In genomic region chr19:42440357-42441046, GRCh38 we compare ENCODE assay signal across 1 cellular context.
TF ChIP-seq lines count a peak whose summit lies in the region.

No MANE protein-coding gene starts in this region.

TF ChIP-seq in K562, 482 proteins besides CTCF, POLR2A, EP300 and RAD21 (continued from another document):
- TF ChIP-seq RCOR1 (IDR thresholded peaks at IDR 0.05; ENCODE audit: borderline replicate concordance in 1 of 2, low read depth in 2 of 2, low read length in 2 of 2) = peak in 1 of 2 experiments; percentile 29; a peak in 1 of 4 replicates
- TF ChIP-seq CTCFL (IDR thresholded peaks at IDR 0.05; ENCODE audit: borderline replicate concordance, insufficient read depth, low read depth, low read length, poor library complexity, severe bottlenecking) = peak; percentile 76
- no peak for TF ChIP-seq CEBPZ (IDR thresholded peaks at IDR 0.05; ENCODE audit: borderline replicate concordance, low read depth, low read length)
- TF ChIP-seq CXXC5 (CRISPR knock-in tag; IDR thresholded peaks at IDR 0.05) = peak; percentile 35; the same call in 1 of the 2 replicates
- peak; percentile 56; the same call in 1 of the 2 replicates for TF ChIP-seq KLF16 (IDR thresholded peaks at IDR 0.05)
- TF ChIP-seq SMARCA4 (IDR thresholded peaks at IDR 0.05) = 0 out of 2 replicates have a peak, but pooled peaks have one; percentile 25
- TF ChIP-seq MAZ (CRISPR knock-in tag; conservative IDR thresholded peaks at IDR 0.05 in 1 of 2, IDR thresholded peaks at IDR 0.05 in 1 of 2) = peak in 1 of 2 experiments; percentile 54; a peak in 1 of 4 replicates
- no peak for TF ChIP-seq ZNF12 (CRISPR knock-in tag; IDR thresholded peaks at IDR 0.05)
- 0 out of 2 replicates have a peak, but pooled peaks have one; percentile 35 for TF ChIP-seq SMARCC2 (IDR thresholded peaks at IDR 0.05; ENCODE audit: low read depth)
- no peak for TF ChIP-seq PHB (CRISPR knock-in tag; IDR thresholded peaks at IDR 0.05)
- TF ChIP-seq SMC3 (conservative IDR thresholded peaks at IDR 0.05; ENCODE audit: insufficient read depth, low read depth, low read length) = peak; percentile 51
- no peak for TF ChIP-seq ZNF277 (CRISPR knock-in tag; IDR thresholded peaks at IDR 0.05; ENCODE audit: borderline replicate concordance)
- TF ChIP-seq L3MBTL2 (IDR thresholded peaks at IDR 0.05) = peak; percentile 62; the same call in 1 of the 2 replicates
- 0 out of 2 replicates have a peak, but pooled peaks have one; percentile 63 for TF ChIP-seq ATF6 (CRISPR knock-in tag; IDR thresholded peaks at IDR 0.05)
